Comparison of ENCODE assay signal across 14 cellular contexts in genomic region chr17:72152392-72152727, GRCh38. TPM values are rescaled to one million over a fixed set of nuclear protein-coding genes. Genes with fewer than 3 reads are reported as not detected.
DNase-seq lines count a peak whose midpoint lies in the region; ATAC-seq, FAIRE-seq and TF ChIP-seq lines count a peak whose summit lies in the region.
"Had no signal": no experiment of that assay in that cellular context is flagged by ENCODE, and none has a peak within 500 bp of the region (broad histone marks: within the 10 kb centered on the region; RNA-seq: fewer than 3 reads in every experiment).

No MANE protein-coding gene starts in this region.

- intact Hi-C loops in pancreas (cut with DNase I) (no loop called here), tibial artery (cut with DNase I; ENCODE audit: low total_unique reads) (no loop called here)

- DNase-seq in AG20443 (ENCODE audit: low spot score) (peak; percentile 70), RWPE2 (ENCODE audit: low spot score) (no peak), foreskin fibroblast (peak; percentile 48 to 74), pancreas (no peak), tibial artery (no peak)
- DNase-seq in stimulated activated effector memory CD8-positive, alpha-beta T cell treated with anti-CD3 and anti-CD28 coated beads, Interleukin-12 subunit alpha, Interleukin-12 subunit beta, amount 100 ng/mL, for 72 hours (ENCODE audit: low spot score in 2 of 2) = no peak
- DNase-seq: activated effector memory CD4-positive, alpha-beta T cell treated with anti-CD3 and anti-CD28 coated beads, Interleukin-2, amount 50 U/mL, for 16 hours; GDM1; ovary had no signal

- H3K27ac ChIP-seq in RWPE2 (ENCODE audit: poor library complexity, severe bottlenecking) (no peak overlapping the region), pancreas (no peak overlapping the region), tibial artery (no peak overlapping the region)
- H3K27ac ChIP-seq: BLaER1 treated with 17β-estradiol and CSF1 and Interleukin-3, amounts not matched to agents 10 nM and 100 nM; ovary had no signal

- no peak for FAIRE-seq in pancreas (lab: Jason Lieb, UNC)

- no peak for TF ChIP-seq CTCF in RWPE2 (IDR thresholded peaks at IDR 0.05; ENCODE audit: poor library complexity, severe bottlenecking)
- no peak for TF ChIP-seq CTCF in foreskin fibroblast (IDR thresholded peaks at IDR 0.05; ENCODE audit: low read depth, low read length)
- TF ChIP-seq CTCF in pancreas (IDR thresholded peaks at IDR 0.05) = no peak
- TF ChIP-seq CTCF in tibial artery (IDR thresholded peaks at IDR 0.05) = no peak

- no peak overlapping the region for H3K27ac Mint-ChIP-seq in stimulated activated effector memory CD8-positive, alpha-beta T cell treated with anti-CD3 and anti-CD28 coated beads, Interleukin-12 subunit alpha, Interleukin-12 subunit beta, amount 100 ng/mL, for 72 hours

- H3K27me3 ChIP-seq in RWPE2 (ENCODE audit: insufficient read depth, poor library complexity, severe bottlenecking) (no peaks in the 10 kb centered on the region), pancreas (no peaks in the 10 kb centered on the region), tibial artery (peaks cover 0 to 5% of the 10 kb centered on the region in 2 donors)
- H3K27me3 ChIP-seq: BLaER1 treated with 17β-estradiol and CSF1 and Interleukin-3, amounts not matched to agents 10 nM and 100 nM; ovary had no signal

- H3K9me3 ChIP-seq in RWPE2 (ENCODE audit: severe bottlenecking) (no peaks in the 10 kb centered on the region), pancreas (no peaks in the 10 kb centered on the region), tibial artery (no peaks in the 10 kb centered on the region)
- H3K9me3 ChIP-seq: ovary had no signal

- WGBS in pancreas, 2 donors = 51 to 58% methylated on average over 1 of the region's 1 CpG

- ATAC-seq in RWPE2 (ENCODE audit: low read depth) (peak; percentile 48; the same call in 1 of the 3 replicates), pancreas (peak in 3 of 4 donors; percentile 31 to 36 (median 31)), HG03571 (IDR thresholded peaks at IDR 0.05; ENCODE audit: unreplicated experiment) (no peak), HG02870 (IDR thresholded peaks at IDR 0.05; ENCODE audit: unreplicated experiment) (no peak)
- ATAC-seq in stimulated activated effector memory CD8-positive, alpha-beta T cell treated with anti-CD3 and anti-CD28 coated beads, Interleukin-12 subunit alpha, Interleukin-12 subunit beta, amount 100 ng/mL, for 72 hours = no peak

- no peaks in the 10 kb centered on the region for H3K36me3 ChIP-seq in RWPE2 (ENCODE audit: low read depth)
- no peaks in the 10 kb centered on the region for H3K36me3 ChIP-seq in pancreas
- H3K36me3 ChIP-seq in tibial artery = no peaks in the 10 kb centered on the region
- H3K36me3 ChIP-seq: BLaER1 treated with 17β-estradiol and CSF1 and Interleukin-3, amounts not matched to agents 10 nM and 100 nM; ovary had no signal

- peaks cover 2% of the 10 kb centered on the region for H3K9me3 Mint-ChIP-seq in stimulated activated effector memory CD8-positive, alpha-beta T cell treated with anti-CD3 and anti-CD28 coated beads, Interleukin-12 subunit alpha, Interleukin-12 subunit beta, amount 100 ng/mL, for 72 hours
- H3K9me3 Mint-ChIP-seq: central memory CD8-positive, alpha-beta T cell; mesothelial cell of epicardium had no signal

- peaks cover 10% of the 10 kb centered on the region for H3K4me1 ChIP-seq in RWPE2 (ENCODE audit: insufficient read depth, poor library complexity, severe bottlenecking)
- peaks cover 0 to 14% (median 0%) of the 10 kb centered on the region in 3 donors for H3K4me1 ChIP-seq in pancreas
- peaks cover 0 to 11% (median 3%) of the 10 kb centered on the region in 4 donors for H3K4me1 ChIP-seq in tibial artery
- H3K4me1 ChIP-seq: BLaER1 treated with 17β-estradiol and CSF1 and Interleukin-3, amounts not matched to agents 10 nM and 100 nM had no signal

- H3K4me3 ChIP-seq in RWPE2 (ENCODE audit: severe bottlenecking) (no peak overlapping the region), foreskin fibroblast (ENCODE audit: low read depth in 1 of 2, low read length in 2 of 2) (no peak overlapping the region), pancreas (no peak overlapping the region), tibial artery (no peak overlapping the region)
- H3K4me3 ChIP-seq: BLaER1 treated with 17β-estradiol and CSF1 and Interleukin-3, amounts not matched to agents 10 nM and 100 nM; ovary had no signal

- no peaks in the 10 kb centered on the region for H3K36me3 Mint-ChIP-seq in stimulated activated effector memory CD8-positive, alpha-beta T cell treated with anti-CD3 and anti-CD28 coated beads, Interleukin-12 subunit alpha, Interleukin-12 subunit beta, amount 100 ng/mL, for 72 hours
- H3K36me3 Mint-ChIP-seq: mesothelial cell of epicardium had no signal

- H3K4me3 Mint-ChIP-seq in stimulated activated effector memory CD8-positive, alpha-beta T cell treated with anti-CD3 and anti-CD28 coated beads, Interleukin-12 subunit alpha, Interleukin-12 subunit beta, amount 100 ng/mL, for 72 hours = no peak overlapping the region
- H3K4me3 Mint-ChIP-seq: central memory CD8-positive, alpha-beta T cell; mesothelial cell of epicardium had no signal

- no peaks in the 10 kb centered on the region for H3K4me1 Mint-ChIP-seq in stimulated activated effector memory CD8-positive, alpha-beta T cell treated with anti-CD3 and anti-CD28 coated beads, Interleukin-12 subunit alpha, Interleukin-12 subunit beta, amount 100 ng/mL, for 72 hours
- H3K4me1 Mint-ChIP-seq: central memory CD8-positive, alpha-beta T cell had no signal

RNA-seq across cellular contexts. Expression of gene SOX9, which starts 31.5 kb away (rescaled TPM):
- total RNA-seq in pancreas = 10 to 100 TPM; 22.7 to 76.1 (median 34.2) TPM
- 10 to 100 TPM; 26.0 to 31.9 TPM for polyA plus RNA-seq in pancreas

Comparison
In these comparisons a context has a peak if more than half of its experiments do, and no peak if none do; other contexts are left out.
1. DNase-seq: peak in AG20443 (single experiment) and foreskin fibroblast (2 of 2); none in RWPE2 (single experiment), pancreas (0 of 6), stimulated activated effector memory CD8-positive, alpha-beta T cell treated with anti-CD3 and anti-CD28 coated beads, Interleukin-12 subunit alpha, Interleukin-12 subunit beta, amount 100 ng/mL, for 72 hours (0 of 2) and tibial artery (0 of 2).
2. ATAC-seq: peak in RWPE2 (single experiment) and pancreas (3 of 4); none in HG03571 (single experiment), HG02870 (single experiment) and stimulated activated effector memory CD8-positive, alpha-beta T cell treated with anti-CD3 and anti-CD28 coated beads, Interleukin-12 subunit alpha, Interleukin-12 subunit beta, amount 100 ng/mL, for 72 hours (single experiment).